In the genomic region with DNA sequence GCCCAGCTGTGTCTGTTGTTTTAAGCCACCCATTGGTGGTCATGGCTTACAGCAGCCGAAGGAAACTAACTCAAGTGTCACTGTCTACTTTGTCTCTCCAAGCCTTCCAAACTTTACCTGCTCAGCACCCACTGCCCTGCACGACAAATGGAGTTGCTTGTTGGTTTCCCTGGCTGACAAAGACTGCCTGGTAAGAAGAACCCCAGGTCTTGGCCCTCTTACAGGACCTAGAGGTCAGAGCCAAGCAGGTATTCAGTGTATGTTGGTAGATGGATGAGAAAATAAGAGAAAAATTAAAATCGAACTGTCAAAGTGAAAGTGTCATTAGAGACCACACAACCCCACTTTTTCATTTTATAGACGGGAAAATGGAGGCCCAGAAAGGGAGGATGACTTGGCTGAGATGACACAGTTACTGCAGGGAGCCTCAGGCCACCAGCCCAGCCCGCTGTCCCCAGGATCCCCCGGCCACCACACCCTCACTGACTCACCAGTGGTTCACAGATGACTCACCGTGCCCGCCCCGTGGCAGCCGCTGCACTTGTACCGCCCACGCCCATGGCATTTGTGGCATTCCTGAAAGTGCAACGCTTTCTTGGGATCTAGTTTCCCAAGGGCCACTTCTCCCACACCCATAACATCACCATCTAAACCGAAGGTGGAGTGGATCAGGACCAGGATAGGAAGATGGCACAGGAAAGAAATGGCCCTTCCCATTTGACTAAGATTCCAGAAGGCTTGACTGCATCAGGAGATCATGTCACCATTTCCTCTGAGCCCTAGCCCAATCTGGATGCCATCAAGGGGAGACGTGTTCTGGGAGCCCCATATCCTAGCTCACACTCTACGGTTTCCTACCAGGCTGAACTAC, we compare ENCODE assay signal across 9 cellular contexts. TPM values are rescaled to one million over a fixed set of nuclear protein-coding genes. Genes with fewer than 3 reads are reported as not detected.
A peak's percentile ranks its signal among the peaks of the same experiment; 100 is the strongest.
DNase-seq lines count a peak whose midpoint lies in the region; ATAC-seq lines count a peak whose summit lies in the region.
"Had no signal": no experiment of that assay in that cellular context is flagged by ENCODE, and none has a peak within 500 bp of the region (broad histone marks: within the 10 kb centered on the region; RNA-seq: fewer than 3 reads in every experiment).

No MANE protein-coding gene starts in this region.

- peak overlapping the region; percentile 17 for H3K4me3 Mint-ChIP-seq in T-helper 1 cell treated with Interleukin-12 subunit alpha and Interleukin-12 subunit beta and Interleukin-4 antibody, amounts not matched to agents 30 μg/mL and 1 μg/mL, for 36 hours
- H3K4me3 Mint-ChIP-seq: natural killer cell had no signal

- ATAC-seq in GM18511 (IDR thresholded peaks at IDR 0.05; ENCODE audit: unreplicated experiment) = peak; percentile 81
- ATAC-seq in HG02885 (IDR thresholded peaks at IDR 0.05; ENCODE audit: poor library complexity, unreplicated experiment) = peak; percentile 88
- no peak for ATAC-seq in HG03097 (IDR thresholded peaks at IDR 0.05; ENCODE audit: low FRiP score, unreplicated experiment)

- H3K27me3 Mint-ChIP-seq in T-helper 1 cell treated with Interleukin-12 subunit alpha and Interleukin-12 subunit beta and Interleukin-4 antibody, amounts not matched to agents 30 μg/mL and 1 μg/mL, for 36 hours (ENCODE audit: low read depth) = no peaks in the 10 kb centered on the region

- peaks cover 7% of the 10 kb centered on the region for H3K4me1 Mint-ChIP-seq in T-helper 1 cell treated with Interleukin-12 subunit alpha and Interleukin-12 subunit beta and Interleukin-4 antibody, amounts not matched to agents 30 μg/mL and 1 μg/mL, for 36 hours (ENCODE audit: low read depth)
- H3K4me1 Mint-ChIP-seq: natural killer cell had no signal

- H3K36me3 Mint-ChIP-seq in T-helper 1 cell treated with Interleukin-12 subunit alpha and Interleukin-12 subunit beta and Interleukin-4 antibody, amounts not matched to agents 30 μg/mL and 1 μg/mL, for 36 hours (ENCODE audit: low read depth) = no peaks in the 10 kb centered on the region
- H3K36me3 Mint-ChIP-seq: natural killer cell had no signal

- DNase-seq in dermis microvascular lymphatic vessel endothelial cell (ENCODE audit: low read depth in 2 of 2) (peak; percentile 4 to 75), renal cortical epithelial cell (ENCODE audit: low read depth) (peak; percentile 96), NCI-H1694 (lab: John Stamatoyannopoulos, UW) (no peak), GM19238 (ENCODE audit: insufficient read length, low spot score) (no peak)
- DNase-seq: natural killer cell had no signal

- H3K9me3 Mint-ChIP-seq in T-helper 1 cell treated with Interleukin-12 subunit alpha and Interleukin-12 subunit beta and Interleukin-4 antibody, amounts not matched to agents 30 μg/mL and 1 μg/mL, for 36 hours = no peaks in the 10 kb centered on the region
- H3K9me3 Mint-ChIP-seq: natural killer cell had no signal

- peak overlapping the region; percentile 15 for H3K27ac Mint-ChIP-seq in T-helper 1 cell treated with Interleukin-12 subunit alpha and Interleukin-12 subunit beta and Interleukin-4 antibody, amounts not matched to agents 30 μg/mL and 1 μg/mL, for 36 hours
- H3K27ac Mint-ChIP-seq: natural killer cell had no signal

RNA-seq across cellular contexts. Expression of a gene that starts 15.2 kb away (rescaled TPM):
- total RNA-seq in dermis microvascular lymphatic vessel endothelial cell (0.51 TPM in 1 of 2 replicates, not detected in the other), renal cortical epithelial cell (not detected in 2 replicates)
- total RNA-seq: natural killer cell had no signal

Comparison
In these comparisons a context has a peak if more than half of its experiments do, and no peak if none do; other contexts are left out.
1. DNase-seq: peak in dermis microvascular lymphatic vessel endothelial cell (2 of 2) and renal cortical epithelial cell (single experiment); none in NCI-H1694 (single experiment) and GM19238 (single experiment).